23 cellular contexts compared by ENCODE assay signal in genomic region chr4:129213692-129214091, GRCh38.
DNase-seq lines count a peak whose midpoint lies in the region; ATAC-seq, FAIRE-seq and TF ChIP-seq lines count a peak whose summit lies in the region.
"Had no signal": no experiment of that assay in that cellular context is flagged by ENCODE, and none has a peak within 500 bp of the region (broad histone marks: within the 10 kb centered on the region; RNA-seq: fewer than 3 reads in every experiment).

No MANE protein-coding gene starts in this region.

- TF ChIP-seq CTCF in left ventricle myocardium inferior (IDR thresholded peaks at IDR 0.05; ENCODE audit: borderline replicate concordance) (no peak), GM23338 (conservative IDR thresholded peaks at IDR 0.05; ENCODE audit: low read depth in 2 of 2) (no peak)

- H3K27me3 ChIP-seq in left ventricle myocardium inferior (ENCODE audit: low read depth), result no peaks in the 10 kb centered on the region
- H3K27me3 ChIP-seq in GM23338 (ENCODE audit: insufficient read depth), result no peaks in the 10 kb centered on the region
- H3K27me3 ChIP-seq in small intestine (ENCODE audit: control insufficient read depth in 2 of 2, insufficient read depth in 2 of 2, low read length in 2 of 2), result no peaks in the 10 kb centered on the region

- H3K4me3 ChIP-seq in left ventricle myocardium inferior (no peak overlapping the region), GM23338 (no peak overlapping the region), small intestine (ENCODE audit: low read depth in 1 of 2, low read length in 2 of 2) (no peak overlapping the region)
- H3K4me3 ChIP-seq: A549 had no signal

- WGBS in small intestine, 3 donors, result 19 to 60% (median 41%) methylated on average over 1 of the region's 1 CpG

- H3K79me2 ChIP-seq in GM23338 (replicated peaks; ENCODE audit: insufficient read depth), result no peaks in the 10 kb centered on the region

- no peaks in the 10 kb centered on the region for H3K4me1 Mint-ChIP-seq in GM23338
- H3K4me1 Mint-ChIP-seq: IgD-negative memory B cell had no signal

- H3K36me3 ChIP-seq in left ventricle myocardium inferior (no peaks in the 10 kb centered on the region), GM23338 (ENCODE audit: insufficient read depth) (no peaks in the 10 kb centered on the region), small intestine (ENCODE audit: control insufficient read depth in 2 of 2, insufficient read depth in 2 of 2, low read length in 2 of 2) (no peaks in the 10 kb centered on the region)

- intact Hi-C loops in Right ventricle myocardium inferior (cut with DNase I) (no loop called here), left ventricle myocardium inferior (cut with micrococcal nuclease) (no loop called here)

- no peak overlapping the region; the same call in 1 of the 2 replicates for H3K27ac Mint-ChIP-seq in GM23338
- H3K27ac Mint-ChIP-seq: CD4-positive, alpha-beta T cell; HFFc6; IgD-negative memory B cell had no signal

- no peaks in the 10 kb centered on the region for H3F3A ChIP-seq in GM23338 (replicated peaks; ENCODE audit: low read depth)

- H3K9me3 Mint-ChIP-seq in GM23338, result no peaks in the 10 kb centered on the region
- H3K9me3 Mint-ChIP-seq: CD4-positive, alpha-beta T cell; HFFc6; IgD-negative memory B cell had no signal

- H3K9me2 ChIP-seq in GM23338 (ENCODE audit: insufficient read depth), result no peaks in the 10 kb centered on the region

- H2AFZ ChIP-seq in GM23338, result 0 out of 2 replicates have a peak overlapping the region, but pooled peaks have one; percentile 23

- no peaks in the 10 kb centered on the region for H3K36me3 Mint-ChIP-seq in GM23338 (ENCODE audit: low read depth)

- DNase-seq in Right ventricle myocardium inferior (ENCODE audit: missing footprints), result no peak
- DNase-seq in left ventricle myocardium inferior, result no peak
- no peak for DNase-seq in GM23338 (ENCODE audit: low spot score)
- no peak for DNase-seq in left lobe of liver (ENCODE audit: low spot score)
- peak; percentile 55 for DNase-seq in small intestine
- DNase-seq: AML-193; Caco-2; CD4-positive, alpha-beta T cell; GOT3; H7; HFFc6 had no signal

- ATAC-seq in Right ventricle myocardium inferior (peak; percentile 81), GM23338 (no peak), left lobe of liver (peak; percentile 82), GM19324 (IDR thresholded peaks at IDR 0.05; ENCODE audit: low FRiP score, unreplicated experiment) (no peak), GM21786 (IDR thresholded peaks at IDR 0.05; ENCODE audit: unreplicated experiment) (no peak)
- ATAC-seq: A549, HCT116 had no signal

- H3K27ac ChIP-seq in left ventricle myocardium inferior (replicated peaks), result no peak overlapping the region
- no peak overlapping the region for H3K27ac ChIP-seq in GM23338 (ENCODE audit: low read depth)
- H3K27ac ChIP-seq in small intestine (ENCODE audit: low read depth in 1 of 2, low read length in 1 of 2), result no peak overlapping the region
- H3K27ac ChIP-seq: 22Rv1, A549, C4-2B had no signal

- H3K9me3 ChIP-seq in left ventricle myocardium inferior (replicated peaks) (no peaks in the 10 kb centered on the region), small intestine (ENCODE audit: control insufficient read depth, low read depth) (no peaks in the 10 kb centered on the region)
- H3K9me3 ChIP-seq: A549, Caco-2 had no signal

- no peaks in the 10 kb centered on the region; the same call in 1 of the 2 replicates for H4K20me1 ChIP-seq in GM23338 (replicated peaks; ENCODE audit: insufficient read depth)

- H3K4me2 ChIP-seq in GM23338, result no peak overlapping the region
- H3K4me2 ChIP-seq: A549 had no signal

- no peak overlapping the region for H3K4me3 Mint-ChIP-seq in GM23338
- H3K4me3 Mint-ChIP-seq: CD4-positive, alpha-beta T cell; HFFc6; IgD-negative memory B cell had no signal

- no peak for FAIRE-seq in small intestine (lab: Jason Lieb, UNC)
- FAIRE-seq: A549, D721Med, G401.6, GM12891, GM19239, HTR-8/SVneo had no signal

- H3K4me1 ChIP-seq in left ventricle myocardium inferior, result peaks cover 11% of the 10 kb centered on the region
- no peaks in the 10 kb centered on the region for H3K4me1 ChIP-seq in GM23338 (ENCODE audit: insufficient read depth)
- H3K4me1 ChIP-seq in small intestine (ENCODE audit: control insufficient read depth in 2 of 2, insufficient read depth in 1 of 2, low read depth in 1 of 2, low read length in 1 of 2), result no peaks in the 10 kb centered on the region
- H3K4me1 ChIP-seq: A549, Caco-2 had no signal

- no peaks in the 10 kb centered on the region for H3K27me3 Mint-ChIP-seq in GM23338 (ENCODE audit: insufficient read depth, low read depth, poor library complexity)

TF ChIP-seq in GM23338, 12 proteins besides CTCF, POLR2A, EP300 and RAD21:
- TF ChIP-seq ZNF114 (CRISPR knock-in tag; IDR thresholded peaks at IDR 0.05) (no peak), REST (IDR thresholded peaks at IDR 0.05; ENCODE audit: unreplicated experiment) (no peak), ZNF331 (CRISPR knock-in tag; IDR thresholded peaks at IDR 0.05; ENCODE audit: low read depth) (no peak), EZH2phosphoT487 (IDR thresholded peaks at IDR 0.05; ENCODE audit: unreplicated experiment) (no peak), STAT1 (IDR thresholded peaks at IDR 0.05; ENCODE audit: unreplicated experiment) (no peak), EZH2 (IDR thresholded peaks at IDR 0.05; ENCODE audit: low read depth, unreplicated experiment) (no peak)

Comparison
In these comparisons a context has a peak if more than half of its experiments do, and no peak if none do; other contexts are left out.
1. ATAC-seq: peak in Right ventricle myocardium inferior (single experiment) and left lobe of liver (single experiment); none in GM23338 (single experiment), GM19324 (single experiment) and GM21786 (single experiment).